In the genomic region with DNA sequence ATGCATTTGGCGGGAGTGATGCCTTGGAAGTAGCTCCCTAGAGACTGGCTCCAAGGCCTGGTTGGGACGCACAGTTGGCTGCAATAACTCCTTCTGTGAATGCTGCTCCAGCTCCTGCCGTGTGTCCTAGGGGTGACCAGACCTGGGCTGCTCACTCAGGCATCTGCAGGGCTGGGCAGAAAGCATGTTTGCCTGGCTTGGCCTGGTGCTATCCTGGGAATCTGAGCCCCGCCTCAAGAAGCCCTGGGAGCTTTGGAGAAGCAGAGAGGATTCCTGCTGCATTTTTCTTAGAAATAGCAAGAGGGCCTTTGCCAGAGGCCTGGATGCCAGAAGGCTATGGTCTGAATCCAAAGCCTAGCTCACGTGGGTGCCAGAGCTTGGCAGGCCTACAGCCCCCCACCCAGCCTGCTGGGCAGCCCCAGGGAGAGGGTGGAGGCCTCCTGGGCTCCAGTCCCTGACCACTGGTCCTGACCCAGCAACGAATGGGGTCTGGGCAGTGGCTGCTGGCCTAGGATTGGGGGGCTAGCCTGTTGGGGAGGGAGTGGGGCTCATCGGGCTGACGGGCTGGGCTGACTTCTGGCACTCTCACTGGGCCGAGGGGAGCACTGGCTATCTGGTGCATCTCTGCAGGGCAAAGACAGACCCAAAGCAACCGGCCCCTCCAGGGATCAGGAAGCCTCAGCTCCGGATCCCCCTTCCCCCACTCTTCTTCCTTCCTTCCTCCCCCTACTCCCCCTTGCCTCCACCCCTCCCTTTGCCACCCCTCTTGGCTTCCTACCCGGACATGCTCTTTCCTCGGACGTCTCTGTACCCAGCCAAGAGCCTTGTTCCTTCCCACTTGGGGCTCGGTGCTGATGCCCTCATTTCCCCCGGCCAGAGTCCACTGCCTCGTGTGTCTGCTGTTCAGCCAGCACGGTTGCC, we compare ENCODE assay signal across 9 cellular contexts. TPM values are rescaled to one million over a fixed set of nuclear protein-coding genes. Genes with fewer than 3 reads are reported as not detected.
DNase-seq lines count a peak whose midpoint lies in the region; ATAC-seq and TF ChIP-seq lines count a peak whose summit lies in the region.
"Had no signal": no experiment of that assay in that cellular context is flagged by ENCODE, and none has a peak within 500 bp of the region (broad histone marks: within the 10 kb centered on the region; RNA-seq: fewer than 3 reads in every experiment).

No MANE protein-coding gene starts in this region.

- H3K27me3 Mint-ChIP-seq in activated T-cell treated with anti-CD3 and anti-CD28 coated beads, Interleukin-2, amount 50 U/mL, for 4 hours (ENCODE audit: low read depth) = peaks cover 2% of the 10 kb centered on the region

- H3K4me3 ChIP-seq in tibial artery = peak overlapping the region; percentile 18 to 29
- H3K4me3 ChIP-seq: K562 had no signal

- DNase-seq in KG1 (lab: John Stamatoyannopoulos, UW) (peak; percentile 29), epidermal melanocyte (ENCODE audit: insufficient read length, low spot score) (peak; percentile 63), medulla oblongata (ENCODE audit: extremely low spot score) (peak; percentile 57), tibial artery (peak; percentile 57 to 92), DMS153 treated with DMSO at 0.1 percent for 48 hours (lab: John Stamatoyannopoulos, UW; ENCODE audit: unreplicated experiment) (no peak), NCI-H1105 treated with DMSO at 0.1 percent for 48 hours (lab: John Stamatoyannopoulos, UW) (no peak)
- no peak for DNase-seq in activated T-cell treated with anti-CD3 and anti-CD28 coated beads, Interleukin-2, amount 50 U/mL, for 4 hours

- no peak for TF ChIP-seq CTCF in tibial artery (IDR thresholded peaks at IDR 0.05)

- no peaks in the 10 kb centered on the region for H3K9me3 Mint-ChIP-seq in activated T-cell treated with anti-CD3 and anti-CD28 coated beads, Interleukin-2, amount 50 U/mL, for 4 hours

- intact Hi-C loops in tibial artery (cut with DNase I; ENCODE audit: low total_unique reads) = no loop called here

- H3K27ac ChIP-seq in tibial artery = peak overlapping the region; percentile 70 to 87

- H3K36me3 ChIP-seq in tibial artery = peaks cover 0 to 3% (median 0%) of the 10 kb centered on the region in 3 donors

- H3K36me3 Mint-ChIP-seq in activated T-cell treated with anti-CD3 and anti-CD28 coated beads, Interleukin-2, amount 50 U/mL, for 4 hours (ENCODE audit: insufficient read depth) = no peaks in the 10 kb centered on the region

- ATAC-seq in activated T-cell treated with anti-CD3 and anti-CD28 coated beads, Interleukin-2, amount 50 U/mL, for 4 hours = no peak
- ATAC-seq in activated CD4-positive, CD25-positive, alpha-beta regulatory T cell treated with anti-CD3 and anti-CD28 coated beads, Interleukin-2, amount 50 U/mL, for 24 hours = no peak
- ATAC-seq: K562 had no signal

- peaks cover 0 to 99% (median 96%) of the 10 kb centered on the region in 4 donors for H3K4me1 ChIP-seq in tibial artery

- no peaks in the 10 kb centered on the region for H3K9me3 ChIP-seq in tibial artery

- H3K4me3 Mint-ChIP-seq in activated T-cell treated with anti-CD3 and anti-CD28 coated beads, Interleukin-2, amount 50 U/mL, for 4 hours = no peak overlapping the region

- H3K27me3 ChIP-seq in tibial artery = no peaks in the 10 kb centered on the region

- H3K4me1 Mint-ChIP-seq in activated T-cell treated with anti-CD3 and anti-CD28 coated beads, Interleukin-2, amount 50 U/mL, for 4 hours (ENCODE audit: low read depth) = no peaks in the 10 kb centered on the region

RNA-seq across cellular contexts. Expression of a gene that starts 10.5 kb away (rescaled TPM):
- under 1 TPM; 0.19 to 0.24 (median 0.23) TPM for total RNA-seq in activated T-cell treated with anti-CD3 and anti-CD28 coated beads, Interleukin-2, amount 50 U/mL, for 4 hours

RNA-seq across cellular contexts. Expression of a gene that starts 25.8 kb away (rescaled TPM):
- total RNA-seq in activated T-cell treated with anti-CD3 and anti-CD28 coated beads, Interleukin-2, amount 50 U/mL, for 4 hours = not detected
- total RNA-seq: K562 had no signal

RNA-seq across cellular contexts. Expression of a gene that starts 39.4 kb away (rescaled TPM):
- under 1 TPM in 2 of 3 donors, not detected in 1; 0.08 to 0.52 TPM for total RNA-seq in activated T-cell treated with anti-CD3 and anti-CD28 coated beads, Interleukin-2, amount 50 U/mL, for 4 hours

Comparison
In these comparisons a context has a peak if more than half of its experiments do, and no peak if none do; other contexts are left out.
1. DNase-seq: peak in KG1 (single experiment), epidermal melanocyte (single experiment), medulla oblongata (single experiment) and tibial artery (2 of 2); none in activated T-cell treated with anti-CD3 and anti-CD28 coated beads, Interleukin-2, amount 50 U/mL, for 4 hours (single experiment), DMS153 treated with DMSO at 0.1 percent for 48 hours (single experiment) and NCI-H1105 treated with DMSO at 0.1 percent for 48 hours (single experiment).